Comparison of ENCODE assay signal across 1 cellular context in the genomic region with DNA sequence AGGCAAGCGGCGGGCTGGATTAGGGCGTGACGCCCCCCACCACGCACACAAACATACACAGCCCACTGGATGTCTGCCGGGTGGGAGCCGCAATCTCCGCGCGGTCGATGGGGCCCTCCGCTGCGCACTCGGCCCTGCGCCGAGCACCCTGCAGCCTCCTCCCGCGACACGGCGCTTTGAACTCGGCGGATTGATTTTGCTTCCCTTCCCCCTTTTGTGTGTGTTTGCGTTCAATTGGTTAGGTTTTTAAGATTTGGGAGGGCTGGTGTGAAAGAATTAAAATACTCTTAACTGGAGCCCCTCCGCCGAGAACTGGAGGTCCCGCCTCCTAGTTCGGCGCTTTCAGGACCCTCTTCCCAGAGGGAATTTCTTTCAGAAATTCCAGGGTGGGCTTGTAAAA.
TF ChIP-seq lines count a peak whose summit lies in the region.

No MANE protein-coding gene starts in this region.

TF ChIP-seq in HepG2, 621 proteins besides CTCF, POLR2A, EP300 and RAD21 (continued from another document):
- no peak for TF ChIP-seq HCFC1 (IDR thresholded peaks at IDR 0.05; ENCODE audit: low read depth, low read length)
